37 cellular contexts compared by ENCODE assay signal in genomic region chr16:49026566-49026965, GRCh38.
"Had no signal": no experiment of that assay in that cellular context is flagged by ENCODE, and none has a peak within 500 bp of the region (broad histone marks: within the 10 kb centered on the region; RNA-seq: fewer than 3 reads in every experiment).

No MANE protein-coding gene starts in this region.

- H3K4me3 Mint-ChIP-seq: activated CD4-positive, alpha-beta memory T cell treated with anti-CD3 and anti-CD28 coated beads for 36 hours; activated CD4-positive, alpha-beta T cell treated with anti-CD3 and anti-CD28 coated beads for 36 hours; activated CD4-positive, alpha-beta T cell treated with anti-CD3 and anti-CD28 coated beads, Interleukin-2, amount 10 ng/mL, durations not matched to agents 24 days and 14 days; activated CD8-positive, alpha-beta memory T cell treated with anti-CD3 and anti-CD28 coated beads, Interleukin-2, amount 10 ng/mL, durations not matched to agents 7 days and 5 days; activated CD8-positive, alpha-beta T cell treated with anti-CD3 and anti-CD28 coated beads, Interleukin-2, amount 10 ng/mL, durations not matched to agents 7 days and 5 days; activated naive CD4-positive, alpha-beta T cell treated with anti-CD3 and anti-CD28 coated beads for 36 hours; activated naive CD4-positive, alpha-beta T cell treated with anti-CD3 and anti-CD28 coated beads, Interleukin-2, amount 50 U/mL, for 24 hours; activated naive CD8-positive, alpha-beta T cell treated with anti-CD3 and anti-CD28 coated beads for 36 hours; activated naive CD8-positive, alpha-beta T cell treated with anti-CD3 and anti-CD28 coated beads, Interleukin-2, amount 50 U/mL, for 24 hours; activated T-helper 1 cell treated with anti-CD3 and anti-CD28 coated beads, Interleukin-12 subunit alpha, Interleukin-12 subunit beta, Interleukin-2, Interleukin-4 antibody, amounts not matched to agents 30 ng/mL and 10 ng/mL and 1 ng/mL, durations not matched to agents 14 hours and 24 hours and 36 hours; dendritic cell treated with granulocyte-macrophage colony-stimulating factor and Interleukin-4, amounts not matched to agents 40 ng/mL and 50 ng/mL, for 4 days; effector memory CD8-positive, alpha-beta T cell; T-helper 17 cell; T-helper 2 cell treated with Interferon-gamma antibody and Interleukin-4, amounts not matched to agents 5 μg/mL and 100 μg/mL, for 36 hours had no signal

- H3K9me3 Mint-ChIP-seq: activated CD4-positive, alpha-beta T cell treated with anti-CD3 and anti-CD28 coated beads, Interleukin-2, amount 10 ng/mL, durations not matched to agents 24 days and 14 days; activated naive CD4-positive, alpha-beta T cell treated with anti-CD3 and anti-CD28 coated beads for 36 hours; activated naive CD4-positive, alpha-beta T cell treated with anti-CD3 and anti-CD28 coated beads, Interleukin-2, amount 50 U/mL, for 24 hours; activated naive CD8-positive, alpha-beta T cell treated with anti-CD3 and anti-CD28 coated beads for 36 hours; activated naive CD8-positive, alpha-beta T cell treated with anti-CD3 and anti-CD28 coated beads, Interleukin-2, amount 50 U/mL, for 24 hours; activated T-helper 1 cell treated with anti-CD3 and anti-CD28 coated beads, Interleukin-12 subunit alpha, Interleukin-12 subunit beta, Interleukin-2, Interleukin-4 antibody, amounts not matched to agents 30 ng/mL and 10 ng/mL and 1 ng/mL, durations not matched to agents 14 hours and 24 hours and 36 hours; activated T-helper 2 cell treated with anti-CD3 and anti-CD28 coated beads, Interferon-gamma antibody, Interleukin-2, Interleukin-4, amounts not matched to agents 10 μg/mL and 5 μg/mL and 100 μg/mL, durations not matched to agents 14 hours and 24 hours and 36 hours; dendritic cell treated with granulocyte-macrophage colony-stimulating factor and Interleukin-4, amounts not matched to agents 40 ng/mL and 50 ng/mL, for 4 days had no signal

- H3K9me3 ChIP-seq: adrenal gland, body of pancreas, colonic mucosa, esophagus muscularis mucosa, gastrocnemius medialis, heart left ventricle had no signal

- H3K4me1 ChIP-seq: adrenal gland, body of pancreas, colonic mucosa, gastrocnemius medialis had no signal

- H3K27ac ChIP-seq: adrenal gland, body of pancreas, colonic mucosa, esophagus muscularis mucosa, foreskin keratinocyte, gastrocnemius medialis, heart left ventricle had no signal

- ATAC-seq: activated CD4-positive, alpha-beta T cell treated with anti-CD3 and anti-CD28 coated beads for 36 hours; activated CD8-positive, alpha-beta memory T cell treated with anti-CD3 and anti-CD28 coated beads, Interleukin-2, amount 10 ng/mL, durations not matched to agents 7 days and 5 days; activated CD8-positive, alpha-beta T cell treated with anti-CD3 and anti-CD28 coated beads, Interleukin-2, amount 10 ng/mL, durations not matched to agents 7 days and 5 days; activated naive CD8-positive, alpha-beta T cell treated with anti-CD3 and anti-CD28 coated beads, Interleukin-2, amount 50 U/mL, for 24 hours; body of pancreas; effector memory CD8-positive, alpha-beta T cell; foreskin keratinocyte; gastrocnemius medialis; heart left ventricle; T-helper 17 cell had no signal

- H3K27me3 Mint-ChIP-seq: activated CD4-positive, alpha-beta memory T cell treated with anti-CD3 and anti-CD28 coated beads for 36 hours; activated CD4-positive, alpha-beta T cell treated with anti-CD3 and anti-CD28 coated beads for 36 hours; activated CD4-positive, alpha-beta T cell treated with anti-CD3 and anti-CD28 coated beads, Interleukin-2, amount 10 ng/mL, durations not matched to agents 24 days and 14 days; activated CD8-positive, alpha-beta memory T cell treated with anti-CD3 and anti-CD28 coated beads, Interleukin-2, amount 10 ng/mL, durations not matched to agents 7 days and 5 days; activated naive CD8-positive, alpha-beta T cell treated with anti-CD3 and anti-CD28 coated beads, Interleukin-2, amount 50 U/mL, for 24 hours; dendritic cell treated with granulocyte-macrophage colony-stimulating factor and Interleukin-4, amounts not matched to agents 40 ng/mL and 50 ng/mL, for 4 days; effector memory CD8-positive, alpha-beta T cell; T-helper 17 cell had no signal

- DNase-seq: activated CD4-positive, alpha-beta memory T cell treated with anti-CD3 and anti-CD28 coated beads for 36 hours; activated CD4-positive, alpha-beta T cell treated with anti-CD3 and anti-CD28 coated beads for 36 hours; activated CD4-positive, alpha-beta T cell treated with anti-CD3 and anti-CD28 coated beads, Interleukin-2, amount 10 ng/mL, durations not matched to agents 24 days and 14 days; activated CD4-positive, CD25-positive, alpha-beta regulatory T cell; activated CD4-positive, CD25-positive, alpha-beta regulatory T cell treated with anti-CD3 and anti-CD28 coated beads, Interleukin-2, amount 50 U/mL, for 72 hours; activated CD8-positive, alpha-beta memory T cell treated with anti-CD3 and anti-CD28 coated beads, Interleukin-2, amount 10 ng/mL, durations not matched to agents 7 days and 5 days; activated CD8-positive, alpha-beta memory T cell treated with anti-CD3 and anti-CD28 coated beads, Interleukin-2, amount 50 U/mL, for 4 hours; activated CD8-positive, alpha-beta T cell treated with anti-CD3 and anti-CD28 coated beads, Interleukin-2, amount 10 ng/mL, durations not matched to agents 7 days and 5 days; activated effector memory CD4-positive, alpha-beta T cell treated with anti-CD3 and anti-CD28 coated beads, Interleukin-2, amount 50 U/mL, for 16 hours; activated naive CD4-positive, alpha-beta T cell treated with anti-CD3 and anti-CD28 coated beads for 36 hours; activated naive CD8-positive, alpha-beta T cell treated with anti-CD3 and anti-CD28 coated beads for 36 hours; activated naive CD8-positive, alpha-beta T cell treated with anti-CD3 and anti-CD28 coated beads, Interleukin-2, amount 50 U/mL, for 24 hours; activated T-cell treated with anti-CD3 and anti-CD28 coated beads, Interleukin-2, amount 50 U/mL, for 1 hour; activated T-cell treated with anti-CD3 and anti-CD28 coated beads, Interleukin-2, amount 50 U/mL, for 48 hours; adrenal gland; amygdala; aorta; body of pancreas; caudate nucleus; cerebellar nuclear complex; colonic mucosa; effector CD4-positive, alpha-beta T cell; effector memory CD8-positive, alpha-beta T cell; erythroblast; foreskin keratinocyte; gastrocnemius medialis; glutamatergic neuron; heart left ventricle; T-helper 1 cell; T-helper 17 cell; T1000 had no signal

- H3K4me3 ChIP-seq: adrenal gland, body of pancreas, colonic mucosa, esophagus muscularis mucosa, gastrocnemius medialis, heart left ventricle had no signal

- H3K36me3 ChIP-seq: adrenal gland, colonic mucosa, esophagus muscularis mucosa, gastrocnemius medialis, heart left ventricle had no signal

- H3K36me3 Mint-ChIP-seq: activated CD4-positive, alpha-beta memory T cell treated with anti-CD3 and anti-CD28 coated beads for 36 hours; activated CD8-positive, alpha-beta memory T cell treated with anti-CD3 and anti-CD28 coated beads, Interleukin-2, amount 10 ng/mL, durations not matched to agents 7 days and 5 days; activated naive CD4-positive, alpha-beta T cell treated with anti-CD3 and anti-CD28 coated beads, Interleukin-2, amount 50 U/mL, for 24 hours; activated naive CD8-positive, alpha-beta T cell treated with anti-CD3 and anti-CD28 coated beads for 36 hours had no signal

- H3K27me3 ChIP-seq: adrenal gland, body of pancreas, colonic mucosa, foreskin keratinocyte, heart left ventricle had no signal

- H3K4me1 Mint-ChIP-seq: activated CD4-positive, alpha-beta T cell treated with anti-CD3 and anti-CD28 coated beads for 36 hours; activated CD4-positive, alpha-beta T cell treated with anti-CD3 and anti-CD28 coated beads, Interleukin-2, amount 10 ng/mL, durations not matched to agents 24 days and 14 days; activated CD8-positive, alpha-beta memory T cell treated with anti-CD3 and anti-CD28 coated beads, Interleukin-2, amount 10 ng/mL, durations not matched to agents 7 days and 5 days; activated naive CD4-positive, alpha-beta T cell treated with anti-CD3 and anti-CD28 coated beads, Interleukin-2, amount 50 U/mL, for 24 hours; activated naive CD8-positive, alpha-beta T cell treated with anti-CD3 and anti-CD28 coated beads for 36 hours; activated naive CD8-positive, alpha-beta T cell treated with anti-CD3 and anti-CD28 coated beads, Interleukin-2, amount 50 U/mL, for 24 hours; T-helper 17 cell had no signal

- H3K27ac Mint-ChIP-seq: activated CD4-positive, alpha-beta memory T cell treated with anti-CD3 and anti-CD28 coated beads for 36 hours; activated CD4-positive, alpha-beta T cell treated with anti-CD3 and anti-CD28 coated beads for 36 hours; activated CD4-positive, alpha-beta T cell treated with anti-CD3 and anti-CD28 coated beads, Interleukin-2, amount 10 ng/mL, durations not matched to agents 24 days and 14 days; activated CD8-positive, alpha-beta memory T cell treated with anti-CD3 and anti-CD28 coated beads, Interleukin-2, amount 10 ng/mL, durations not matched to agents 7 days and 5 days; activated CD8-positive, alpha-beta T cell treated with anti-CD3 and anti-CD28 coated beads, Interleukin-2, amount 10 ng/mL, durations not matched to agents 7 days and 5 days; activated naive CD4-positive, alpha-beta T cell treated with anti-CD3 and anti-CD28 coated beads for 36 hours; activated naive CD8-positive, alpha-beta T cell treated with anti-CD3 and anti-CD28 coated beads for 36 hours; activated naive CD8-positive, alpha-beta T cell treated with anti-CD3 and anti-CD28 coated beads, Interleukin-2, amount 50 U/mL, for 24 hours; activated T-helper 1 cell treated with anti-CD3 and anti-CD28 coated beads, Interleukin-12 subunit alpha, Interleukin-12 subunit beta, Interleukin-2, Interleukin-4 antibody, amounts not matched to agents 30 ng/mL and 10 ng/mL and 1 ng/mL, durations not matched to agents 14 hours and 24 hours and 36 hours; activated T-helper 2 cell treated with anti-CD3 and anti-CD28 coated beads, Interferon-gamma antibody, Interleukin-2, Interleukin-4, amounts not matched to agents 10 μg/mL and 5 μg/mL and 100 μg/mL, durations not matched to agents 14 hours and 24 hours and 36 hours; dendritic cell treated with granulocyte-macrophage colony-stimulating factor and Interleukin-4, amounts not matched to agents 40 ng/mL and 50 ng/mL, for 4 days; effector memory CD8-positive, alpha-beta T cell; T-helper 17 cell; T-helper 2 cell treated with Interferon-gamma antibody and Interleukin-4, amounts not matched to agents 5 μg/mL and 100 μg/mL, for 36 hours had no signal
